18 cellular contexts compared by ENCODE assay signal in the genomic region with DNA sequence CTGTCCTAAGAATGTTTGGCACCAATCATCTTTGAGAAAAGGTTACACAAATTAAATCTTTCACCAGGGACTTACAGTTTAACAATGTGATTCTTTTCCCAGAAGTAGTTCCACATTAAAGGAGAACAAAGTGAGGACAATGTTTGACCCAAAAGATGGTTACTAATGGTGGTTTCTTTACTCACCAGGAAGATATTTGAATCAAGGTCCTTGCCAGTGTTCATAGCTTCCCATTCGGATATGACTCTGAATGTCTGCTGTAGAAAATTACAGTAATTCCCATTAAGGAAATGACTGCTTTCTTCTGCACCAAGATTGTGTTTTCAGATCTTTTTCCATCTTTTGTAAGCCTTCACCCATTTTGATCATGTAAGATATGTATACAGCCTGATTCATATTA.
A peak's percentile ranks its signal among the peaks of the same experiment; 100 is the strongest.
DNase-seq lines count a peak whose midpoint lies in the region; ATAC-seq and TF ChIP-seq lines count a peak whose summit lies in the region.
"Had no signal": no experiment of that assay in that cellular context is flagged by ENCODE, and none has a peak within 500 bp of the region (broad histone marks: within the 10 kb centered on the region; RNA-seq: fewer than 3 reads in every experiment).

No MANE protein-coding gene starts in this region.

- H3K36me3 ChIP-seq in adrenal gland (replicated peaks in 1 of 2) (no peaks in the 10 kb centered on the region), SJCRH30 (no peaks in the 10 kb centered on the region), tibial nerve (no peaks in the 10 kb centered on the region)
- H3K36me3 ChIP-seq: upper lobe of right lung had no signal

- H3K27ac ChIP-seq in foreskin keratinocyte (no peak overlapping the region), adrenal gland (no peak overlapping the region), SJCRH30 (no peak overlapping the region), tibial nerve (no peak overlapping the region)
- H3K27ac ChIP-seq: upper lobe of right lung had no signal

- H3K27me3 ChIP-seq in foreskin keratinocyte (no peaks in the 10 kb centered on the region), adrenal gland (no peaks in the 10 kb centered on the region), SJCRH30 (no peaks in the 10 kb centered on the region), tibial nerve (no peaks in the 10 kb centered on the region)
- H3K27me3 ChIP-seq: upper lobe of right lung had no signal

- TF ChIP-seq CTCF in foreskin keratinocyte (conservative IDR thresholded peaks at IDR 0.05), result no peak
- TF ChIP-seq CTCF in adrenal gland (IDR thresholded peaks at IDR 0.05), result no peak
- TF ChIP-seq CTCF in GM10266 (IDR thresholded peaks at IDR 0.05; ENCODE audit: control insufficient read depth, insufficient read depth, low read depth, missing control alignments), result no peak
- TF ChIP-seq CTCF in tibial nerve (IDR thresholded peaks at IDR 0.05), result no peak

- no peak for TF ChIP-seq POLR2A in adrenal gland (IDR thresholded peaks at IDR 0.05)
- no peak for TF ChIP-seq POLR2A in tibial nerve (IDR thresholded peaks at IDR 0.05)

- 35 to 55% (median 45%) methylated on average over 1 of the region's 1 CpG for WGBS in adrenal gland, 4 donors
- 69 to 75% methylated on average over 1 of the region's 1 CpG for WGBS in tibial nerve, 2 donors

- no peaks in the 10 kb centered on the region for H3K4me1 ChIP-seq in foreskin keratinocyte
- no peaks in the 10 kb centered on the region for H3K4me1 ChIP-seq in adrenal gland (replicated peaks in 1 of 2)
- peaks cover 12% of the 10 kb centered on the region for H3K4me1 ChIP-seq in SJCRH30
- peaks cover 0 to 27% (median 3%) of the 10 kb centered on the region in 4 donors for H3K4me1 ChIP-seq in tibial nerve
- H3K4me1 ChIP-seq: upper lobe of right lung had no signal

- H3K9me3 ChIP-seq in adrenal gland (replicated peaks in 1 of 3) (no peaks in the 10 kb centered on the region), SJCRH30 (replicated peaks) (no peaks in the 10 kb centered on the region), tibial nerve (no peaks in the 10 kb centered on the region)
- H3K9me3 ChIP-seq: upper lobe of right lung had no signal

- TF ChIP-seq EP300 in tibial nerve (IDR thresholded peaks at IDR 0.05), result no peak

- peak; percentile 33 for ATAC-seq in foreskin keratinocyte
- ATAC-seq: GM12878; left ventricle myocardium superior; stimulated activated naive CD8-positive, alpha-beta T cell treated with anti-CD3 and anti-CD28 coated beads, Interleukin-15, Interleukin-2, amounts not matched to agents 100 U/mL and 50 U/mL, for 24 hours; upper lobe of right lung had no signal

- DNase-seq in AG08396 (ENCODE audit: low spot score) (peak; percentile 39), HCEC 1CT (peak; percentile 79), astrocyte of the hippocampus (ENCODE audit: low read depth, low spot score) (peak; percentile 52), foreskin keratinocyte (peak in 1 of 2 donors; percentile 42), adrenal gland (no peak), SJCRH30 (no peak), GM10266 (ENCODE audit: extremely low spot score) (no peak), tibial nerve (ENCODE audit: low spot score in 2 of 2) (no peak)
- DNase-seq: ACHN; Karpas-422; left ventricle myocardium superior; NCI-H1092 treated with DMSO at 0.1 percent for 48 hours; NCI-H2081 treated with DMSO at 0.1 percent for 48 hours; NCI-H524 treated with DMSO at 0.1 percent for 48 hours; stimulated activated naive CD8-positive, alpha-beta T cell treated with anti-CD3 and anti-CD28 coated beads, Interleukin-15, Interleukin-2, amounts not matched to agents 100 U/mL and 50 U/mL, for 24 hours; T-helper 9 cell; upper lobe of right lung had no signal

- intact Hi-C loops in adrenal gland (cut with DNase I), result no loop called here

- H3K4me3 ChIP-seq in adrenal gland (no peak overlapping the region), SJCRH30 (no peak overlapping the region), tibial nerve (no peak overlapping the region)
- H3K4me3 ChIP-seq: GM12878, upper lobe of right lung had no signal

Comparison
In these comparisons a context has a peak if more than half of its experiments do, and no peak if none do; other contexts are left out.
1. DNase-seq: peak in AG08396 (single experiment), HCEC 1CT (single experiment) and astrocyte of the hippocampus (single experiment); none in adrenal gland (0 of 7), SJCRH30 (0 of 2), GM10266 (single experiment) and tibial nerve (0 of 2).